Comparison of ENCODE assay signal across 14 cellular contexts in the genomic region with DNA sequence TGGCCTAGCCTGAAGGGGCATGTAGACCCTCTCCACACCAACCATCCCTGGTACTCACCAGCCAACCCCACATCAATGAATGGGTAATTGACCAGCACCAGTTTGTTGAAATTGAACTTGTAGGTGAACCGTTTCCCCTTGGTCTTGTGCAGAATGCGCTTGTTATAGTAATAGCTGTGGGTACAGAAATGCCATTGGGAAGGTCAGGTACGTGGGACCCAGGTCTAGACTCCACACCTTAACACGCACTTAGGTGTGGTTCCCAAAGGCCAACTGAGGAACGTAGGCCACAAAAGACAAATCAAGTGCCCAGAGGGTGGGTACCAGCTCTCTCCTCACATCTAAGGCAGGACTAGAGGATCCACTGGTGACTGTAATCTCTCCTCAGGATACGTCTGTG. TPM values are rescaled to one million over a fixed set of nuclear protein-coding genes. Genes with fewer than 3 reads are reported as not detected.
DNase-seq lines count a peak whose midpoint lies in the region; ATAC-seq and TF ChIP-seq lines count a peak whose summit lies in the region.
"Had no signal": no experiment of that assay in that cellular context is flagged by ENCODE, and none has a peak within 500 bp of the region (broad histone marks: within the 10 kb centered on the region; RNA-seq: fewer than 3 reads in every experiment).

No MANE protein-coding gene starts in this region.

- intact Hi-C loops in CD4-positive, alpha-beta T cell (cut with DNase I, micrococcal nuclease), result no loop called here
- intact Hi-C loops in esophagus squamous epithelium (cut with DNase I) (loop anchor here (10.0 kb wide), 1 partner anchor 45 kb away; no protein-coding TSS in a partner anchor), colonic mucosa (cut with DNase I) (loop anchor here (5.0 kb wide), 2 partner anchors 48 to 117 kb away; partner anchors contain the start of gene POU2F2)

- H3F3A ChIP-seq in smooth muscle cell (ENCODE audit: low read depth), result peaks cover 27% of the 10 kb centered on the region

- no peak overlapping the region for H2AFZ ChIP-seq in smooth muscle cell (ENCODE audit: low read depth)

- H3K9ac ChIP-seq in SK-N-MC (ENCODE audit: insufficient read length), result no peak overlapping the region
- no peak overlapping the region for H3K9ac ChIP-seq in smooth muscle cell (ENCODE audit: low read depth)
- H3K9ac ChIP-seq in colonic mucosa (ENCODE audit: low read depth in 2 of 2, low read length in 2 of 2), result no peak overlapping the region

- peaks cover 16% of the 10 kb centered on the region for H3K36me3 Mint-ChIP-seq in CD4-positive, alpha-beta T cell (ENCODE audit: low read depth)
- H3K36me3 Mint-ChIP-seq: memory B cell had no signal

- no peaks in the 10 kb centered on the region for H3K27me3 ChIP-seq in CD4-positive, alpha-beta T cell (ENCODE audit: control insufficient read depth, insufficient read depth, low read length)
- H3K27me3 ChIP-seq in esophagus squamous epithelium (no peaks in the 10 kb centered on the region), smooth muscle cell (ENCODE audit: low read depth) (no peaks in the 10 kb centered on the region), colonic mucosa (no peaks in the 10 kb centered on the region)

- 64 to 86% methylated on average over 4 to 5 of the region's 6 CpGs for WGBS in esophagus squamous epithelium, 2 donors
- 88% methylated on average over 6 of the region's 6 CpGs for WGBS in smooth muscle cell (ENCODE audit: low lambda C conversion rate)

- H3K4me3 ChIP-seq in SK-N-MC (no peak overlapping the region), esophagus squamous epithelium (peak overlapping the region in 1 of 4 donors; percentile 99), smooth muscle cell (no peak overlapping the region), colonic mucosa (no peak overlapping the region)

- no peaks in the 10 kb centered on the region for H3K9me3 Mint-ChIP-seq in CD4-positive, alpha-beta T cell
- H3K9me3 Mint-ChIP-seq: memory B cell; T-helper 1 cell treated with Interleukin-12 subunit alpha and Interleukin-12 subunit beta and Interleukin-4 antibody, amounts not matched to agents 30 μg/mL and 1 μg/mL, for 36 hours had no signal

- H3K27me3 Mint-ChIP-seq in CD4-positive, alpha-beta T cell, result no peaks in the 10 kb centered on the region
- H3K27me3 Mint-ChIP-seq: memory B cell had no signal

- CTCF ChIA-PET in CD4-positive, alpha-beta T cell (lab: Charles Lee), result no interaction called here

- no peak for ATAC-seq in CD4-positive, alpha-beta T cell (ENCODE audit: poor library complexity)
- ATAC-seq in GM19324 (IDR thresholded peaks at IDR 0.05; ENCODE audit: low FRiP score, unreplicated experiment), result no peak

- no peak overlapping the region for H3K27ac ChIP-seq in CD4-positive, alpha-beta T cell (ENCODE audit: low read depth, low read length)
- peak overlapping the region; percentile 81 for H3K27ac ChIP-seq in SK-N-MC
- peak overlapping the region; percentile 97 to 100 (median 100) for H3K27ac ChIP-seq in esophagus squamous epithelium
- peak overlapping the region; percentile 97 for H3K27ac ChIP-seq in smooth muscle cell (ENCODE audit: low read depth)
- no peak overlapping the region for H3K27ac ChIP-seq in colonic mucosa

- peaks cover 60% of the 10 kb centered on the region for H3K79me2 ChIP-seq in smooth muscle cell (ENCODE audit: low read depth)

- H3K27ac Mint-ChIP-seq in CD4-positive, alpha-beta T cell, result peak overlapping the region; percentile 79

- no peaks in the 10 kb centered on the region for H3K9me3 ChIP-seq in CD4-positive, alpha-beta T cell (ENCODE audit: control insufficient read depth, low read length)
- H3K9me3 ChIP-seq in SK-N-MC (ENCODE audit: low read depth, low read length) (no peaks in the 10 kb centered on the region), esophagus squamous epithelium (no peaks in the 10 kb centered on the region), smooth muscle cell (replicated peaks; ENCODE audit: low read depth) (no peaks in the 10 kb centered on the region), colonic mucosa (no peaks in the 10 kb centered on the region)

- POLR2A ChIA-PET in CD4-positive, alpha-beta T cell (lab: Charles Lee), result interaction anchor here (1.0 kb wide), 1 partner anchor 29 kb away, joined by 3 read pairs; no protein-coding TSS in a partner anchor

- no peak for TF ChIP-seq POLR2A in esophagus squamous epithelium (IDR thresholded peaks at IDR 0.05)

- no peak overlapping the region for H3K4me2 ChIP-seq in smooth muscle cell

- H3K4me3 Mint-ChIP-seq in CD4-positive, alpha-beta T cell, result peak overlapping the region; percentile 70
- H3K4me3 Mint-ChIP-seq: memory B cell; T-helper 1 cell treated with Interleukin-12 subunit alpha and Interleukin-12 subunit beta and Interleukin-4 antibody, amounts not matched to agents 30 μg/mL and 1 μg/mL, for 36 hours had no signal

- TF ChIP-seq CTCF in CD4-positive, alpha-beta T cell (IDR thresholded peaks at IDR 0.05), result no peak
- TF ChIP-seq CTCF in esophagus squamous epithelium (IDR thresholded peaks at IDR 0.05) (no peak), smooth muscle cell (IDR thresholded peaks at IDR 0.05; ENCODE audit: borderline replicate concordance, insufficient read depth, poor library complexity, severe bottlenecking) (no peak), colonic mucosa (IDR thresholded peaks at IDR 0.05) (no peak)

- H3K36me3 ChIP-seq in SK-N-MC (ENCODE audit: insufficient read depth, low read length) (peaks cover 18% of the 10 kb centered on the region), esophagus squamous epithelium (peaks cover 4 to 22% (median 6%) of the 10 kb centered on the region in 3 donors), smooth muscle cell (ENCODE audit: low read depth) (no peaks in the 10 kb centered on the region), colonic mucosa (no peaks in the 10 kb centered on the region)

- no peak for DNase-seq in CD4-positive, alpha-beta T cell
- DNase-seq in SK-N-MC (ENCODE audit: low read depth, low spot score) (no peak), esophagus squamous epithelium (lab: John Stamatoyannopoulos, UW) (no peak), smooth muscle cell (lab: John Stamatoyannopoulos, UW; ENCODE audit: unreplicated experiment) (no peak), colonic mucosa (no peak), Ammon's horn (ENCODE audit: low spot score) (no peak), NCI-H2029 (lab: John Stamatoyannopoulos, UW) (no peak)
- DNase-seq: activated T-cell treated with anti-CD3 and anti-CD28 coated beads for 4 hours; DMS 273 treated with DMSO at 0.1 percent for 48 hours; NCI-H1048; stimulated activated CD4-positive, alpha-beta T cell treated with anti-CD3 and anti-CD28 coated beads, Interleukin-12 subunit alpha, Interleukin-12 subunit beta, amount 100 ng/mL, for 4 hours had no signal

- peaks cover 33% of the 10 kb centered on the region for H3K4me1 Mint-ChIP-seq in CD4-positive, alpha-beta T cell (ENCODE audit: low read depth)

- peaks cover 78% of the 10 kb centered on the region for H4K20me1 ChIP-seq in smooth muscle cell (ENCODE audit: low read depth)

- H3K4me1 ChIP-seq in esophagus squamous epithelium (peaks cover 27 to 88% (median 42%) of the 10 kb centered on the region in 3 donors), smooth muscle cell (ENCODE audit: low read depth) (peaks cover 17% of the 10 kb centered on the region), colonic mucosa (peaks cover 6% of the 10 kb centered on the region)

RNA-seq across cellular contexts. Expression of gene ERF, which starts 5.2 kb away (rescaled TPM):
- total RNA-seq in CD4-positive, alpha-beta T cell, result 100 to 1,000 TPM; 105 to 113 TPM
- total RNA-seq in esophagus squamous epithelium (10 to 100 TPM; 13.3 to 32.5 (median 21.0) TPM), smooth muscle cell (20.5 and 43.9 TPM in 2 replicates), colonic mucosa (10 to 100 TPM; 46.7 to 57.3 TPM)
- polyA plus RNA-seq in smooth muscle cell, result 14.2 and 14.9 TPM in 2 replicates

RNA-seq across cellular contexts. Expression of gene GSK3A, which starts 7.4 kb away (rescaled TPM):
- total RNA-seq in CD4-positive, alpha-beta T cell, result 10 to 100 TPM; 13.6 to 13.9 TPM
- total RNA-seq in esophagus squamous epithelium (10 to 100 TPM; 15.9 to 29.6 (median 26.5) TPM), smooth muscle cell (26.0 and 27.4 TPM in 2 replicates), colonic mucosa (10 to 100 TPM; 47.8 to 51.8 TPM)
- 34.6 and 39.0 TPM in 2 replicates for polyA plus RNA-seq in smooth muscle cell

RNA-seq across cellular contexts. Expression of gene CIC, which starts 19.3 kb away (rescaled TPM):
- total RNA-seq in CD4-positive, alpha-beta T cell, result 100 to 1,000 TPM; 114 to 119 TPM
- total RNA-seq in esophagus squamous epithelium, result 10 to 100 TPM; 25.1 to 54.9 (median 27.9) TPM
- total RNA-seq in smooth muscle cell, result 12.6 and 13.6 TPM in 2 replicates
- 18.4 and 19.5 TPM in 2 replicates for polyA plus RNA-seq in smooth muscle cell
- 10 to 100 TPM; 47.8 to 54.6 TPM for total RNA-seq in colonic mucosa

RNA-seq across cellular contexts. Expression of gene ZNF526, which starts 29.7 kb away (rescaled TPM):
- total RNA-seq in CD4-positive, alpha-beta T cell, result 1 to 10 TPM; 5.0 to 6.2 TPM
- 1 to 10 TPM; 3.8 to 6.3 (median 4.0) TPM for total RNA-seq in esophagus squamous epithelium
- total RNA-seq in smooth muscle cell, result 5.0 and 5.9 TPM in 2 replicates
- 12.0 and 12.1 TPM in 2 replicates for polyA plus RNA-seq in smooth muscle cell
- total RNA-seq in colonic mucosa, result 10 to 100 TPM in 1 of 2 donors, 1 to 10 TPM in 1; 9.3 to 12.8 TPM

RNA-seq across cellular contexts. Expression of gene DEDD2, which starts 32.3 kb away (rescaled TPM):
- 100 to 1,000 TPM in 1 of 2 experiments, 10 to 100 TPM in 1; 96.5 to 103 TPM for total RNA-seq in CD4-positive, alpha-beta T cell
- 10 to 100 TPM; 23.2 to 30.2 (median 27.8) TPM for total RNA-seq in esophagus squamous epithelium
- total RNA-seq in smooth muscle cell, result 12.6 and 35.4 TPM in 2 replicates
- polyA plus RNA-seq in smooth muscle cell, result 22.4 and 23.4 TPM in 2 replicates
- total RNA-seq in colonic mucosa, result 10 to 100 TPM; 27.0 to 33.8 TPM

Comparison
In these comparisons a context has a peak if more than half of its experiments do, and no peak if none do; other contexts are left out.
1. H3K27ac ChIP-seq: peak in SK-N-MC (single experiment), esophagus squamous epithelium (4 of 4) and smooth muscle cell (single experiment); none in CD4-positive, alpha-beta T cell (single experiment) and colonic mucosa (single experiment).
2. intact Hi-C loops: an anchor here in esophagus squamous epithelium (10.0 kb wide) and colonic mucosa (5.0 kb wide); none called in CD4-positive, alpha-beta T cell.